Comparison of ENCODE assay signal across 11 cellular contexts in genomic region chr22:20422965-20423635, GRCh38. TPM values are rescaled to one million over a fixed set of nuclear protein-coding genes. Genes with fewer than 3 reads are reported as not detected.
DNase-seq lines count a peak whose midpoint lies in the region; ATAC-seq and TF ChIP-seq lines count a peak whose summit lies in the region.
"Had no signal": no experiment of that assay in that cellular context is flagged by ENCODE, and none has a peak within 500 bp of the region (broad histone marks: within the 10 kb centered on the region; RNA-seq: fewer than 3 reads in every experiment).

No MANE protein-coding gene starts in this region.

- intact Hi-C loops in aorta (cut with DNase I), result loop anchor here in 1 of 2 donors (2.0 kb wide), 1 partner anchor 14 kb away; the partner anchor contains the start of gene SCARF2

- peak overlapping the region; percentile 50 for H3K4me3 Mint-ChIP-seq in glutamatergic neuron (ENCODE audit: unreplicated experiment)
- H3K4me3 Mint-ChIP-seq in stimulated activated naive CD8-positive, alpha-beta T cell treated with anti-CD3 and anti-CD28 coated beads, Interleukin-15, amount 100 ng/mL, for 72 hours, result no peak overlapping the region

- WGBS in aorta, 2 donors, result 8 to 10% methylated on average over 15 of the region's 15 CpGs

- ATAC-seq in aorta (ENCODE audit: low FRiP score), result peak; percentile 75
- no peak for ATAC-seq in stimulated activated naive CD8-positive, alpha-beta T cell treated with anti-CD3 and anti-CD28 coated beads, Interleukin-15, amount 100 ng/mL, for 72 hours
- ATAC-seq in GM21515 (IDR thresholded peaks at IDR 0.05; ENCODE audit: unreplicated experiment), result no peak
- ATAC-seq in HG03342 (IDR thresholded peaks at IDR 0.05; ENCODE audit: unreplicated experiment), result no peak

- peak overlapping the region; percentile 70 for H3K27ac Mint-ChIP-seq in glutamatergic neuron (ENCODE audit: unreplicated experiment)
- peak overlapping the region in 1 of 2 donors; percentile 16 for H3K27ac Mint-ChIP-seq in stimulated activated naive CD8-positive, alpha-beta T cell treated with anti-CD3 and anti-CD28 coated beads, Interleukin-15, amount 100 ng/mL, for 72 hours

- no peak for TF ChIP-seq CTCF in glutamatergic neuron (IDR thresholded peaks at IDR 0.05; ENCODE audit: partially characterized antibody, unreplicated experiment)

- DNase-seq in activated effector memory CD4-positive, alpha-beta T cell treated with anti-CD3 and anti-CD28 coated beads, Interleukin-2, amount 50 U/mL, for 16 hours, result peak; percentile 53
- DNase-seq in activated effector memory CD4-positive, alpha-beta T cell treated with Interleukin-2 at 50 U/mL for 16 hours, result no peak
- DNase-seq in glutamatergic neuron (no peak), aorta (peak; percentile 81 to 91)
- DNase-seq in stimulated activated naive CD8-positive, alpha-beta T cell treated with anti-CD3 and anti-CD28 coated beads, Interleukin-15, amount 100 ng/mL, for 72 hours, result no peak
- DNase-seq: activated CD4-positive, alpha-beta T cell treated with anti-CD3 and anti-CD28 coated beads, Interleukin-2, amount 50 U/mL, for 1 hour; amniotic stem cell; NCI-H2107 had no signal

- H3K27me3 ChIP-seq in neuron (ENCODE audit: insufficient read depth, low read length) (no peaks in the 10 kb centered on the region), aorta (ENCODE audit: control insufficient read depth in 1 of 2, insufficient read depth in 2 of 2, low read length in 1 of 2) (no peaks in the 10 kb centered on the region)

- peaks cover 7% of the 10 kb centered on the region for H3K9me3 Mint-ChIP-seq in glutamatergic neuron (ENCODE audit: unreplicated experiment)
- H3K9me3 Mint-ChIP-seq in stimulated activated naive CD8-positive, alpha-beta T cell treated with anti-CD3 and anti-CD28 coated beads, Interleukin-15, amount 100 ng/mL, for 72 hours, result no peaks in the 10 kb centered on the region

- H3K4me1 Mint-ChIP-seq in glutamatergic neuron (ENCODE audit: low read depth, unreplicated experiment), result peaks cover 2% of the 10 kb centered on the region
- H3K4me1 Mint-ChIP-seq in stimulated activated naive CD8-positive, alpha-beta T cell treated with anti-CD3 and anti-CD28 coated beads, Interleukin-15, amount 100 ng/mL, for 72 hours, result peaks cover 9% of the 10 kb centered on the region

- H3K9me3 ChIP-seq in neuron (ENCODE audit: low read length) (no peaks in the 10 kb centered on the region), aorta (ENCODE audit: control insufficient read depth, low read length) (no peaks in the 10 kb centered on the region)

- H3K36me3 Mint-ChIP-seq in glutamatergic neuron (ENCODE audit: unreplicated experiment), result peaks cover 4% of the 10 kb centered on the region

- peaks cover 15% of the 10 kb centered on the region for H3K4me1 ChIP-seq in neuron (ENCODE audit: insufficient read depth, low read length)
- no peaks in the 10 kb centered on the region for H3K4me1 ChIP-seq in aorta (ENCODE audit: control insufficient read depth in 1 of 2, insufficient read depth in 2 of 2, low read length in 2 of 2)

- H3K4me3 ChIP-seq in neuron (ENCODE audit: low read length), result no peak overlapping the region
- H3K4me3 ChIP-seq in aorta (ENCODE audit: low read length in 2 of 2), result no peak overlapping the region

- peaks cover 15% of the 10 kb centered on the region for H3K27me3 Mint-ChIP-seq in glutamatergic neuron (ENCODE audit: unreplicated experiment)
- H3K27me3 Mint-ChIP-seq in stimulated activated naive CD8-positive, alpha-beta T cell treated with anti-CD3 and anti-CD28 coated beads, Interleukin-15, amount 100 ng/mL, for 72 hours, result peaks cover 27% of the 10 kb centered on the region

- H3K36me3 ChIP-seq in neuron (ENCODE audit: insufficient read depth, low read length) (peaks cover 25% of the 10 kb centered on the region), aorta (ENCODE audit: control insufficient read depth in 1 of 2, insufficient read depth in 2 of 2, low read length in 1 of 2) (peaks cover 0 to 2% of the 10 kb centered on the region in 2 donors)

- peak overlapping the region; percentile 4 for H2AFZ ChIP-seq in neuron (ENCODE audit: low read depth, low read length)

- H3K27ac ChIP-seq in aorta (ENCODE audit: low read depth in 1 of 2, low read length in 2 of 2), result no peak overlapping the region

RNA-seq across cellular contexts. Expression of gene SCARF2, which starts 14.5 kb away (rescaled TPM):
- total RNA-seq in glutamatergic neuron (ENCODE audit: unreplicated experiment) (3.4 TPM), aorta (10 to 100 TPM; 34.3 to 35.4 TPM)
- polyA plus RNA-seq in aorta, result 10 to 100 TPM in 1 of 2 donors, 1 to 10 TPM in 1; 8.5 to 21.4 TPM

RNA-seq across cellular contexts. Expression of gene ZNF74, which starts 29.1 kb away (rescaled TPM):
- 50.3 TPM for total RNA-seq in glutamatergic neuron (ENCODE audit: unreplicated experiment)
- total RNA-seq in aorta, result 10 to 100 TPM in 1 of 2 donors, 1 to 10 TPM in 1; 3.8 to 10.3 TPM
- 1 to 10 TPM; 2.9 to 4.6 TPM for polyA plus RNA-seq in aorta

Comparison
In these comparisons a context has a peak if more than half of its experiments do, and no peak if none do; other contexts are left out.
1. DNase-seq: peak in activated effector memory CD4-positive, alpha-beta T cell treated with anti-CD3 and anti-CD28 coated beads, Interleukin-2, amount 50 U/mL, for 16 hours (single experiment) and aorta (2 of 2); none in activated effector memory CD4-positive, alpha-beta T cell treated with Interleukin-2 at 50 U/mL for 16 hours (single experiment), glutamatergic neuron (single experiment) and stimulated activated naive CD8-positive, alpha-beta T cell treated with anti-CD3 and anti-CD28 coated beads, Interleukin-15, amount 100 ng/mL, for 72 hours (0 of 2).